Comparison of ENCODE assay signal across 24 cellular contexts in genomic region chr12:101902641-101903040, GRCh38. TPM values are rescaled to one million over a fixed set of nuclear protein-coding genes. Genes with fewer than 3 reads are reported as not detected.
DNase-seq lines count a peak whose midpoint lies in the region; ATAC-seq and TF ChIP-seq lines count a peak whose summit lies in the region.
"Had no signal": no experiment of that assay in that cellular context is flagged by ENCODE, and none has a peak within 500 bp of the region (broad histone marks: within the 10 kb centered on the region; RNA-seq: fewer than 3 reads in every experiment).

No MANE protein-coding gene starts in this region.

- H3K4me3 Mint-ChIP-seq in Calu3 (ENCODE audit: low read depth, unreplicated experiment): no peak overlapping the region
- H3K4me3 Mint-ChIP-seq in central memory CD8-positive, alpha-beta T cell: no peak overlapping the region
- H3K4me3 Mint-ChIP-seq in memory B cell: no peak overlapping the region
- H3K4me3 Mint-ChIP-seq in effector memory CD8-positive, alpha-beta T cell: no peak overlapping the region
- H3K4me3 Mint-ChIP-seq: stimulated activated memory B cell treated with anti-CD40 and anti-IgM and Interleukin-4, amounts not matched to agents 10 μg/mL and 1 μg/mL and 100 μg/mL, for 72 hours; T-cell had no signal

- H3K27ac ChIP-seq in GM23248: no peak overlapping the region
- H3K27ac ChIP-seq: SJCRH30, thoracic aorta had no signal

- H3K27me3 ChIP-seq in GM23248 (replicated peaks; ENCODE audit: insufficient read depth): no peaks in the 10 kb centered on the region
- H3K27me3 ChIP-seq: BE2C, SJCRH30 had no signal

- H3K4me1 Mint-ChIP-seq in Calu3 (ENCODE audit: low read depth, unreplicated experiment) (no peaks in the 10 kb centered on the region), memory B cell (peaks cover 3% of the 10 kb centered on the region)
- peaks cover 10% of the 10 kb centered on the region for H3K4me1 Mint-ChIP-seq in central memory CD8-positive, alpha-beta T cell
- H3K4me1 Mint-ChIP-seq in effector memory CD8-positive, alpha-beta T cell (ENCODE audit: low read depth in 2 of 2): peaks cover 0 to 10% of the 10 kb centered on the region in 2 donors

- in situ Hi-C loops in GM23248 (cut with MboI): no loop called here

- BruUV-seq in Calu3 (replicated peaks; lab: Mats Ljungman, UMichigan): TSS peak; percentile 17

- no peak for DNase-seq in Calu3
- DNase-seq in NOMO-1 treated with dmso at 0.1 percent for 144 hours (lab: John Stamatoyannopoulos, UW; ENCODE audit: unreplicated experiment): peak; percentile 48
- no peak for DNase-seq in central memory CD8-positive, alpha-beta T cell (ENCODE audit: low spot score in 2 of 2)
- no peak for DNase-seq in memory B cell (ENCODE audit: low spot score in 2 of 2)
- no peak for DNase-seq in NCI-H2196 (lab: John Stamatoyannopoulos, UW; ENCODE audit: unreplicated experiment)
- DNase-seq in NCI-H187 (lab: John Stamatoyannopoulos, UW): no peak
- DNase-seq in effector memory CD8-positive, alpha-beta T cell: no peak
- no peak for DNase-seq in GM23248
- DNase-seq: activated CD4-positive, alpha-beta T cell treated with anti-CD3 and anti-CD28 coated beads, Interleukin-2, amount 50 U/mL, for 1 hour; activated naive CD4-positive, alpha-beta T cell treated with anti-CD3 and anti-CD28 coated beads, Interleukin-2, amount 50 U/mL, for 16 hours; amygdala; BE2C; COR-L47; DMS79 treated with DMSO at 0.1 percent for 48 hours; glutamatergic neuron; mesenchymal stem cell; NCI-H1105; NCI-H2107; NCI-H446 treated with DMSO at 0.1 percent for 48 hours; SJCRH30; stimulated activated CD4-positive, alpha-beta T cell treated with anti-CD3 and anti-CD28 coated beads, Interleukin-4, amount 100 ng/mL, for 1 hour; T-cell had no signal

- no peak overlapping the region for H3K27ac Mint-ChIP-seq in Calu3 (ENCODE audit: unreplicated experiment)
- H3K27ac Mint-ChIP-seq in central memory CD8-positive, alpha-beta T cell (ENCODE audit: low read depth): no peak overlapping the region
- peak overlapping the region; percentile 39 for H3K27ac Mint-ChIP-seq in memory B cell
- H3K27ac Mint-ChIP-seq in effector memory CD8-positive, alpha-beta T cell: no peak overlapping the region
- H3K27ac Mint-ChIP-seq: stimulated activated memory B cell treated with anti-CD40 and anti-IgM and Interleukin-4, amounts not matched to agents 10 μg/mL and 1 μg/mL and 100 μg/mL, for 72 hours; T-cell had no signal

- no peaks in the 10 kb centered on the region for H3K4me1 ChIP-seq in GM23248 (ENCODE audit: insufficient read depth)
- H3K4me1 ChIP-seq: BE2C, SJCRH30 had no signal

- WGBS in GM23248 (ENCODE audit: low coverage in 1 of 2, low lambda C conversion rate in 2 of 2, missing lambda C conversion rate in 2 of 2), 2 experiments: 99% methylated on average over 8 of the region's 8 CpGs

- peaks cover 8% of the 10 kb centered on the region for H3K36me3 Mint-ChIP-seq in Calu3 (ENCODE audit: insufficient read depth, unreplicated experiment)
- H3K36me3 Mint-ChIP-seq in central memory CD8-positive, alpha-beta T cell (ENCODE audit: insufficient read depth): peaks cover 3% of the 10 kb centered on the region
- H3K36me3 Mint-ChIP-seq in memory B cell: peaks cover 6% of the 10 kb centered on the region
- H3K36me3 Mint-ChIP-seq in effector memory CD8-positive, alpha-beta T cell (ENCODE audit: insufficient read depth): peaks cover 7% of the 10 kb centered on the region

- H4K20me1 ChIP-seq in GM23248 (ENCODE audit: insufficient read depth): no peaks in the 10 kb centered on the region

- peaks cover 31% of the 10 kb centered on the region for H3K79me2 ChIP-seq in GM23248 (ENCODE audit: insufficient read depth)

- no peak overlapping the region for H3K4me2 ChIP-seq in GM23248 (ENCODE audit: unreplicated experiment)

- H3K27me3 Mint-ChIP-seq in Calu3 (ENCODE audit: unreplicated experiment) (no peaks in the 10 kb centered on the region), memory B cell (no peaks in the 10 kb centered on the region)
- no peaks in the 10 kb centered on the region for H3K27me3 Mint-ChIP-seq in central memory CD8-positive, alpha-beta T cell
- no peaks in the 10 kb centered on the region for H3K27me3 Mint-ChIP-seq in effector memory CD8-positive, alpha-beta T cell
- H3K27me3 Mint-ChIP-seq: stimulated activated memory B cell treated with anti-CD40 and anti-IgM and Interleukin-4, amounts not matched to agents 10 μg/mL and 1 μg/mL and 100 μg/mL, for 72 hours; T-cell had no signal

- H2AFZ ChIP-seq in GM23248: no peak overlapping the region

- peaks cover 58% of the 10 kb centered on the region for H3K36me3 ChIP-seq in GM23248 (ENCODE audit: low read depth)
- H3K36me3 ChIP-seq: BE2C, SJCRH30, thoracic aorta had no signal

- no peaks in the 10 kb centered on the region for H3K9me3 ChIP-seq in GM23248 (ENCODE audit: low read depth)
- H3K9me3 ChIP-seq: BE2C, SJCRH30, thoracic aorta had no signal

- no peak overlapping the region for H3K4me3 ChIP-seq in GM23248
- H3K4me3 ChIP-seq: SJCRH30, thoracic aorta had no signal

- intact Hi-C loops in Calu3 (cut with micrococcal nuclease; ENCODE audit: unreplicated experiment): no loop called here

- no peaks in the 10 kb centered on the region for H3K9me3 Mint-ChIP-seq in Calu3 (ENCODE audit: low read depth, unreplicated experiment)
- no peaks in the 10 kb centered on the region for H3K9me3 Mint-ChIP-seq in central memory CD8-positive, alpha-beta T cell
- H3K9me3 Mint-ChIP-seq in memory B cell: no peaks in the 10 kb centered on the region
- H3K9me3 Mint-ChIP-seq in effector memory CD8-positive, alpha-beta T cell: no peaks in the 10 kb centered on the region
- H3K9me3 Mint-ChIP-seq: stimulated activated memory B cell treated with anti-CD40 and anti-IgM and Interleukin-4, amounts not matched to agents 10 μg/mL and 1 μg/mL and 100 μg/mL, for 72 hours; T-cell had no signal

- peak; percentile 24 for ATAC-seq in central memory CD8-positive, alpha-beta T cell (replicated peaks; ENCODE audit: extremely low read depth, poor library complexity, severe bottlenecking)
- no peak for ATAC-seq in memory B cell (ENCODE audit: low read depth)
- ATAC-seq in effector memory CD8-positive, alpha-beta T cell (replicated peaks): no peak
- ATAC-seq: stimulated activated memory B cell treated with anti-CD40 and anti-IgM and Interleukin-4, amounts not matched to agents 10 μg/mL and 1 μg/mL and 100 μg/mL, for 72 hours; T-cell had no signal

- CTCF ChIA-PET in Calu3 (lab: Charles Lee): no interaction called here

- H3K9me2 ChIP-seq in GM23248 (ENCODE audit: insufficient read depth): no peaks in the 10 kb centered on the region

- no peak for TF ChIP-seq CTCF in Calu3 (IDR thresholded peaks at IDR 0.05; ENCODE audit: unreplicated experiment)

- H3K9ac ChIP-seq in GM23248: no peak overlapping the region

- no peaks in the 10 kb centered on the region for H3F3A ChIP-seq in GM23248 (ENCODE audit: insufficient read depth)

RNA-seq across cellular contexts. Expression of gene DRAM1, which starts 25.3 kb away (rescaled TPM):
- total RNA-seq in Calu3 (2022): 26.8 and 28.1 TPM in 2 replicates
- total RNA-seq in GM23248 (2014; rRNA removed; shearing (Covaris generic)): 86.8 and 111 TPM in 2 replicates
- 99.2 and 105 TPM in 2 replicates for polyA plus RNA-seq in GM23248 (2016; fragmentation: Nextera tagmentation; extraction: Ambion mirVana)
